ENCODE assay signal across 1 cellular context in genomic region chr16:15990902-15991301, GRCh38.
TF ChIP-seq lines count a peak whose summit lies in the region.

No MANE protein-coding gene starts in this region.

TF ChIP-seq in K562, 482 proteins besides CTCF, POLR2A, EP300 and RAD21 (continued from another document and continues in another):
- TF ChIP-seq ZBTB12 (CRISPR knock-in tag; IDR thresholded peaks at IDR 0.05) (no peak), NCOA6 (IDR thresholded peaks at IDR 0.05) (no peak), HDAC6 (IDR thresholded peaks at IDR 0.05; ENCODE audit: low read depth, low read length) (no peak), DDX20 (tag; IDR thresholded peaks at IDR 0.05; ENCODE audit: low read depth) (no peak), KAT8 (IDR thresholded peaks at IDR 0.05; ENCODE audit: low read depth) (no peak), AFF4 (CRISPR knock-in tag; IDR thresholded peaks at IDR 0.05) (no peak), BCL6 (CRISPR knock-in tag; IDR thresholded peaks at IDR 0.05) (no peak), E2F3 (CRISPR knock-in tag; IDR thresholded peaks at IDR 0.05) (no peak), MLLT1 (IDR thresholded peaks at IDR 0.05) (no peak), NEUROD1 (IDR thresholded peaks at IDR 0.05; ENCODE audit: borderline replicate concordance, low read depth, low read length, partially characterized antibody) (no peak), ZNF77 (CRISPR knock-in tag; IDR thresholded peaks at IDR 0.05) (no peak), MXD1 (CRISPR knock-in tag; IDR thresholded peaks at IDR 0.05; ENCODE audit: borderline replicate concordance, poor library complexity, severe bottlenecking) (no peak), XRCC4 (IDR thresholded peaks at IDR 0.05; ENCODE audit: extremely low read depth, insufficient read depth, insufficient read length) (no peak), CBX1 (IDR thresholded peaks at IDR 0.05; ENCODE audit: low read depth) (no peak), CHD2 (IDR thresholded peaks at IDR 0.05; ENCODE audit: low read depth, low read length) (no peak), ELF1 (tag; IDR thresholded peaks at IDR 0.05) (no peak), PRMT5 (CRISPR knock-in tag; IDR thresholded peaks at IDR 0.05) (no peak), HEY1 (CRISPR knock-in tag; IDR thresholded peaks at IDR 0.05; ENCODE audit: borderline replicate concordance) (no peak), HMG20B (CRISPR knock-in tag; IDR thresholded peaks at IDR 0.05) (no peak), MEIS2 (IDR thresholded peaks at IDR 0.05; ENCODE audit: partially characterized antibody) (peak; percentile 55), ZNF347 (CRISPR knock-in tag; IDR thresholded peaks at IDR 0.05; ENCODE audit: low read depth) (no peak), ZNF23 (CRISPR knock-in tag; IDR thresholded peaks at IDR 0.05) (no peak), ZSCAN29 (IDR thresholded peaks at IDR 0.05) (no peak), NFATC3 (IDR thresholded peaks at IDR 0.05) (no peak), RBM17 (IDR thresholded peaks at IDR 0.05; ENCODE audit: borderline replicate concordance, low read depth, low read length) (no peak), RFX1 (IDR thresholded peaks at IDR 0.05) (no peak; the same call in 1 of the 2 replicates), ETS2 (tag; IDR thresholded peaks at IDR 0.05; ENCODE audit: borderline replicate concordance, poor library complexity, severe bottlenecking) (no peak), PPARD (CRISPR knock-in tag; IDR thresholded peaks at IDR 0.05) (no peak), MEF2A (IDR thresholded peaks at IDR 0.05; ENCODE audit: control insufficient read depth, low read depth, low read length) (no peak), GTF3C2 (IDR thresholded peaks at IDR 0.05; ENCODE audit: borderline replicate concordance, extremely low read depth, insufficient read length) (no peak), NFE2L1 (tag; IDR thresholded peaks at IDR 0.05; ENCODE audit: borderline replicate concordance, low read depth) (no peak), ZNF124 (CRISPR knock-in tag; IDR thresholded peaks at IDR 0.05) (no peak), ZNF165 (CRISPR knock-in tag; IDR thresholded peaks at IDR 0.05; ENCODE audit: borderline replicate concordance) (no peak), RBM22 (IDR thresholded peaks at IDR 0.05; ENCODE audit: low read depth, low read length, poor library complexity, severe bottlenecking) (no peak), TARDBP (IDR thresholded peaks at IDR 0.05) (no peak), SMAD3 (CRISPR knock-in tag; conservative IDR thresholded peaks at IDR 0.05) (no peak), ZNF263 (CRISPR knock-in tag; IDR thresholded peaks at IDR 0.05; ENCODE audit: borderline replicate concordance) (no peak), ZNF766 (CRISPR knock-in tag; conservative IDR thresholded peaks at IDR 0.05) (no peak), PTBP1 (IDR thresholded peaks at IDR 0.05; ENCODE audit: low read depth, low read length) (no peak), PHF20 (IDR thresholded peaks at IDR 0.05; ENCODE audit: partially characterized antibody) (no peak), PHTF2 (CRISPR knock-in tag; IDR thresholded peaks at IDR 0.05) (no peak), GMEB1 (CRISPR knock-in tag; IDR thresholded peaks at IDR 0.05) (no peak), SMAD4 (CRISPR knock-in tag; conservative IDR thresholded peaks at IDR 0.05) (no peak; the same call in 1 of the 2 replicates), EHMT2 (IDR thresholded peaks at IDR 0.05) (no peak), PRPF4 (IDR thresholded peaks at IDR 0.05; ENCODE audit: insufficient read depth, low read depth, low read length, poor library complexity, severe bottlenecking) (no peak), HDGF (IDR thresholded peaks at IDR 0.05) (no peak), MECOM (CRISPR knock-in tag; IDR thresholded peaks at IDR 0.05) (no peak), TEAD1 (CRISPR knock-in tag; IDR thresholded peaks at IDR 0.05) (no peak), CC2D1A (IDR thresholded peaks at IDR 0.05) (peak; percentile 69; the same call in 1 of the 2 replicates), RCOR1 (IDR thresholded peaks at IDR 0.05; ENCODE audit: borderline replicate concordance in 1 of 2, low read depth in 2 of 2, low read length in 2 of 2) (peak; percentile 57 to 95; a peak in 2 of 4 replicates), ZNF561 (CRISPR knock-in tag; conservative IDR thresholded peaks at IDR 0.05) (no peak), NCOA1 (IDR thresholded peaks at IDR 0.05; ENCODE audit: low read depth) (no peak), CTBP1 (IDR thresholded peaks at IDR 0.05; ENCODE audit: borderline replicate concordance) (0 out of 2 replicates have a peak, but pooled peaks have one; percentile 52), DNMT1 (IDR thresholded peaks at IDR 0.05) (no peak), SMARCC2 (IDR thresholded peaks at IDR 0.05; ENCODE audit: low read depth) (no peak), RAD51 (IDR thresholded peaks at IDR 0.05; ENCODE audit: borderline replicate concordance, low read depth) (no peak), PHB2 (IDR thresholded peaks at IDR 0.05; ENCODE audit: low read depth) (no peak), SRSF9 (IDR thresholded peaks at IDR 0.05; ENCODE audit: borderline replicate concordance, low read depth, low read length) (no peak)
- TF ChIP-seq, protein P1, sequence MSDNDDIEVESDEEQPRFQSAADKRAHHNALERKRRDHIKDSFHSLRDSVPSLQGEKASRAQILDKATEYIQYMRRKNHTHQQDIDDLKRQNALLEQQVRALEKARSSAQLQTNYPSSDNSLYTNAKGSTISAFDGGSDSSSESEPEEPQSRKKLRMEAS (CRISPR knock-in tag; IDR thresholded peaks at IDR 0.05): no peak
- TF ChIP-seq, protein P2, sequence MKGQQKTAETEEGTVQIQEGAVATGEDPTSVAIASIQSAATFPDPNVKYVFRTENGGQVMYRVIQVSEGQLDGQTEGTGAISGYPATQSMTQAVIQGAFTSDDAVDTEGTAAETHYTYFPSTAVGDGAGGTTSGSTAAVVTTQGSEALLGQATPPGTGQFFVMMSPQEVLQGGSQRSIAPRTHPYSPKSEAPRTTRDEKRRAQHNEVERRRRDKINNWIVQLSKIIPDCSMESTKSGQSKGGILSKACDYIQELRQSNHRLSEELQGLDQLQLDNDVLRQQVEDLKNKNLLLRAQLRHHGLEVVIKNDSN (CRISPR knock-in tag; IDR thresholded peaks at IDR 0.05): no peak
- TF ChIP-seq, protein P3, sequence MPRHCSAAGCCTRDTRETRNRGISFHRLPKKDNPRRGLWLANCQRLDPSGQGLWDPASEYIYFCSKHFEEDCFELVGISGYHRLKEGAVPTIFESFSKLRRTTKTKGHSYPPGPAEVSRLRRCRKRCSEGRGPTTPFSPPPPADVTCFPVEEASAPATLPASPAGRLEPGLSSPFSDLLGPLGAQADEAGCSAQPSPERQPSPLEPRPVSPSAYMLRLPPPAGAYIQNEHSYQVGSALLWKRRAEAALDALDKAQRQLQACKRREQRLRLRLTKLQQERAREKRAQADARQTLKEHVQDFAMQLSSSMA (CRISPR knock-in tag; IDR thresholded peaks at IDR 0.05): no peak
- TF ChIP-seq, protein P4, sequence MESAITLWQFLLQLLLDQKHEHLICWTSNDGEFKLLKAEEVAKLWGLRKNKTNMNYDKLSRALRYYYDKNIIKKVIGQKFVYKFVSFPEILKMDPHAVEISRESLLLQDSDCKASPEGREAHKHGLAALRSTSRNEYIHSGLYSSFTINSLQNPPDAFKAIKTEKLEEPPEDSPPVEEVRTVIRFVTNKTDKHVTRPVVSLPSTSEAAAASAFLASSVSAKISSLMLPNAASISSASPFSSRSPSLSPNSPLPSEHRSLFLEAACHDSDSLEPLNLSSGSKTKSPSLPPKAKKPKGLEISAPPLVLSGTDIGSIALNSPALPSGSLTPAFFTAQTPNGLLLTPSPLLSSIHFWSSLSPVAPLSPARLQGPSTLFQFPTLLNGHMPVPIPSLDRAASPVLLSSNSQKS (CRISPR knock-in tag; IDR thresholded peaks at IDR 0.05): no peak
- TF ChIP-seq, protein P5, sequence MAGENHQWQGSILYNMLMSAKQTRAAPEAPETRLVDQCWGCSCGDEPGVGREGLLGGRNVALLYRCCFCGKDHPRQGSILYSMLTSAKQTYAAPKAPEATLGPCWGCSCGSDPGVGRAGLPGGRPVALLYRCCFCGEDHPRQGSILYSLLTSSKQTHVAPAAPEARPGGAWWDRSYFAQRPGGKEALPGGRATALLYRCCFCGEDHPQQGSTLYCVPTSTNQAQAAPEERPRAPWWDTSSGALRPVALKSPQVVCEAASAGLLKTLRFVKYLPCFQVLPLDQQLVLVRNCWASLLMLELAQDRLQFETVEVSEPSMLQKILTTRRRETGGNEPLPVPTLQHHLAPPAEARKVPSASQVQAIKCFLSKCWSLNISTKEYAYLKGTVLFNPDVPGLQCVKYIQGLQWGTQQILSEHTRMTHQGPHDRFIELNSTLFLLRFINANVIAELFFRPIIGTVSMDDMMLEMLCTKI (IDR thresholded peaks at IDR 0.05; ENCODE audit: partially characterized antibody): no peak
